ENCODE assay signal across 8 cellular contexts in the genomic region with DNA sequence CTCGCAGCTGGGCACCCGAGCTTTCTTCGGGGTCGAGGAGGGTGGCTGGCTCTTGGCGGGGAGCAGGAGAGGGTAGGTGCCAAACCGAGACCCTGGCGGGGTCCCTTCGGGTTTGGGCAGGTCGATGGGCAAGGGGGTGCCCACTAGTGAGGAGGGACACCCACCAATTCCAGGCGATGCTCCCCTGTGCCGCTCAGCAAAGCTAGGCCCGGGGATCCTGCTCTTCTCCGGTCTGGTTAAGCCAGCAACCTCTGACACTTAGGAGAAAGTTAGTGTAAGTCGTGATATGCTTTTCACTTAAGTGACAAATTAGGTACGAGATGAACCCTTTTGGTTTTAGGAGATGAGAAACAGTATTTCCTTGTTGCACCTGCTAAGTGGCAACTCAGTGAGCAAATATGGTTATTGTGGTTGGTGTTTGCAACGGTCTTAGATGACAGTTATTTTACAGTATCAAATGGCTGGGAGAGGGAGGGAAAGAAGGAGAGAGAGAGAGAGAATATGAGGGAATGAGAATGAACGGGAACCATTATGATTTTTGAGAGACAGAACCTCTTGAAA. TPM values are rescaled to one million over a fixed set of nuclear protein-coding genes. Genes with fewer than 3 reads are reported as not detected.
DNase-seq lines count a peak whose midpoint lies in the region; ATAC-seq and TF ChIP-seq lines count a peak whose summit lies in the region.

No MANE protein-coding gene starts in this region.

- peaks cover 18% of the 10 kb centered on the region for H3K27me3 Mint-ChIP-seq in activated CD4-positive, alpha-beta memory T cell treated with anti-CD3 and anti-CD28 coated beads, Interleukin-2, amount 10 ng/mL, durations not matched to agents 7 days and 5 days

- CTCF ChIA-PET in activated CD4-positive, alpha-beta memory T cell treated with anti-CD3 and anti-CD28 coated beads, Interleukin-2, amount 10 ng/mL, durations not matched to agents 7 days and 5 days (lab: Charles Lee) = interaction anchor here (0.8 to 2.0 kb wide), 3 partner anchors 47 to 77 kb away, joined by 4 to 7 read pairs (median 4); no protein-coding TSS in a partner anchor

- H3K27ac ChIP-seq in foreskin keratinocyte = no peak overlapping the region

- POLR2A ChIA-PET in activated CD4-positive, alpha-beta memory T cell treated with anti-CD3 and anti-CD28 coated beads, Interleukin-2, amount 10 ng/mL, durations not matched to agents 7 days and 5 days (lab: Charles Lee) = interaction anchor here (1.0 to 3.8 kb wide), 6 partner anchors 9 to 539 kb away, joined by 3 to 33 read pairs (median 8); a partner anchor contains a TSS

- H3K27me3 ChIP-seq in foreskin keratinocyte (no peaks in the 10 kb centered on the region), neuron (ENCODE audit: insufficient read depth, low read length) (no peaks in the 10 kb centered on the region)

- H3K4me3 ChIP-seq in GM12865 (ENCODE audit: low read depth, low read length) = peak overlapping the region; percentile 91
- H3K4me3 ChIP-seq in neuron (ENCODE audit: low read length) = peak overlapping the region; percentile 89

- H3K4me3 Mint-ChIP-seq in activated CD4-positive, alpha-beta memory T cell treated with anti-CD3 and anti-CD28 coated beads, Interleukin-2, amount 10 ng/mL, durations not matched to agents 7 days and 5 days = peak overlapping the region; percentile 67

- H3K4me1 Mint-ChIP-seq in activated CD4-positive, alpha-beta memory T cell treated with anti-CD3 and anti-CD28 coated beads, Interleukin-2, amount 10 ng/mL, durations not matched to agents 7 days and 5 days = peaks cover 36% of the 10 kb centered on the region

- TF ChIP-seq CTCF in GM12865 (IDR thresholded peaks at IDR 0.05; ENCODE audit: insufficient read depth, low read depth, low read length, missing control alignments) (no peak), foreskin keratinocyte (conservative IDR thresholded peaks at IDR 0.05) (no peak)

- H3K27ac Mint-ChIP-seq in activated CD4-positive, alpha-beta memory T cell treated with anti-CD3 and anti-CD28 coated beads, Interleukin-2, amount 10 ng/mL, durations not matched to agents 7 days and 5 days = peak overlapping the region; percentile 53

- DNase-seq in AG08395 (ENCODE audit: low spot score) (peak; percentile 44), GM12865 (ENCODE audit: low read depth) (peak; percentile 54), NCI-H1105 treated with DMSO at 0.1 percent for 48 hours (lab: John Stamatoyannopoulos, UW) (peak; percentile 66), foreskin keratinocyte (peak in 1 of 2 donors; percentile 52)
- no peak for DNase-seq in activated CD4-positive, alpha-beta memory T cell treated with anti-CD3 and anti-CD28 coated beads, Interleukin-2, amount 10 ng/mL, durations not matched to agents 7 days and 5 days

- H2AFZ ChIP-seq in neuron (ENCODE audit: low read depth, low read length) = peak overlapping the region; percentile 96

- no peaks in the 10 kb centered on the region for H3K36me3 ChIP-seq in neuron (ENCODE audit: insufficient read depth, low read length)

- H3K4me1 ChIP-seq in foreskin keratinocyte (no peaks in the 10 kb centered on the region), neuron (ENCODE audit: insufficient read depth, low read length) (peaks cover 12% of the 10 kb centered on the region)

- no peaks in the 10 kb centered on the region for H3K9me3 ChIP-seq in neuron (ENCODE audit: low read length)

- ATAC-seq in HG02763 (IDR thresholded peaks at IDR 0.05; ENCODE audit: unreplicated experiment) (peak; percentile 8), foreskin keratinocyte (peak; percentile 0), GM18519 (IDR thresholded peaks at IDR 0.05; ENCODE audit: low FRiP score, unreplicated experiment) (no peak)

- peaks cover 10% of the 10 kb centered on the region for H3K36me3 Mint-ChIP-seq in activated CD4-positive, alpha-beta memory T cell treated with anti-CD3 and anti-CD28 coated beads, Interleukin-2, amount 10 ng/mL, durations not matched to agents 7 days and 5 days (ENCODE audit: low read depth)

- no peaks in the 10 kb centered on the region for H3K9me3 Mint-ChIP-seq in activated CD4-positive, alpha-beta memory T cell treated with anti-CD3 and anti-CD28 coated beads, Interleukin-2, amount 10 ng/mL, durations not matched to agents 7 days and 5 days

RNA-seq across cellular contexts. Expression of a gene that starts 0.6 kb away (rescaled TPM):
- total RNA-seq in activated CD4-positive, alpha-beta memory T cell treated with anti-CD3 and anti-CD28 coated beads, Interleukin-2, amount 10 ng/mL, durations not matched to agents 7 days and 5 days = 10 to 100 TPM; 82.0 to 91.8 TPM
- total RNA-seq in foreskin keratinocyte = 53.1 and 60.3 TPM in 2 replicates
- 41.9 and 50.8 TPM in 2 replicates for polyA plus RNA-seq in foreskin keratinocyte
